Comparison of ENCODE assay signal across 32 cellular contexts in genomic region chr13:100895656-100896055, GRCh38.
"Had no signal": no experiment of that assay in that cellular context is flagged by ENCODE, and none has a peak within 500 bp of the region (broad histone marks: within the 10 kb centered on the region; RNA-seq: fewer than 3 reads in every experiment).

No MANE protein-coding gene starts in this region.

- H3K4me1 Mint-ChIP-seq: activated CD4-positive, alpha-beta T cell treated with anti-CD3 and anti-CD28 coated beads for 36 hours; activated CD4-positive, alpha-beta T cell treated with anti-CD3 and anti-CD28 coated beads, Interleukin-2, amount 10 ng/mL, durations not matched to agents 24 days and 14 days; activated T-helper 17 cell treated with anti-CD3 and anti-CD28 coated beads, Interleukin-2, amount 50 U/mL, for 72 hours; central memory CD8-positive, alpha-beta T cell; T-helper 17 cell had no signal

- H3K36me3 ChIP-seq: brain microvascular endothelial cell, esophagus muscularis mucosa, gastroesophageal sphincter, heart right ventricle had no signal

- H3K9me3 Mint-ChIP-seq: activated CD4-positive, alpha-beta memory T cell treated with anti-CD3 and anti-CD28 coated beads for 36 hours; activated T-cell treated with anti-CD3 and anti-CD28 coated beads, Interleukin-2, amount 50 U/mL, for 24 hours; activated T-cell treated with anti-CD3 and anti-CD28 coated beads, Interleukin-2, amount 50 U/mL, for 72 hours; activated T-helper 17 cell treated with anti-CD3 and anti-CD28 coated beads, Interleukin-2, amount 50 U/mL, for 72 hours; central memory CD8-positive, alpha-beta T cell; T-helper 2 cell treated with Interferon-gamma antibody and Interleukin-4, amounts not matched to agents 5 μg/mL and 100 μg/mL, for 36 hours had no signal

- H3K27me3 ChIP-seq: brain microvascular endothelial cell, dorsolateral prefrontal cortex, esophagus muscularis mucosa, gastroesophageal sphincter, heart right ventricle had no signal

- H3K27me3 Mint-ChIP-seq: activated naive CD8-positive, alpha-beta T cell; dendritic cell treated with granulocyte-macrophage colony-stimulating factor and Interleukin-4, amounts not matched to agents 40 ng/mL and 50 ng/mL, for 4 days; T-helper 17 cell had no signal

- H3K4me3 ChIP-seq: coronary artery, dorsolateral prefrontal cortex, esophagus muscularis mucosa, gastroesophageal sphincter, heart right ventricle had no signal

- DNase-seq: activated CD4-positive, alpha-beta memory T cell treated with anti-CD3 and anti-CD28 coated beads for 36 hours; activated CD4-positive, alpha-beta T cell treated with anti-CD3 and anti-CD28 coated beads for 36 hours; activated CD4-positive, alpha-beta T cell treated with anti-CD3 and anti-CD28 coated beads, Interleukin-2, amount 10 ng/mL, durations not matched to agents 24 days and 14 days; activated CD4-positive, CD25-positive, alpha-beta regulatory T cell; activated CD4-positive, CD25-positive, alpha-beta regulatory T cell treated with anti-CD3 and anti-CD28 coated beads, Interleukin-2, amount 50 U/mL, for 72 hours; activated CD8-positive, alpha-beta memory T cell treated with anti-CD3 and anti-CD28 coated beads, Interleukin-2, amount 50 U/mL, for 48 hours; activated effector memory CD4-positive, alpha-beta T cell treated with Interleukin-2 at 50 U/mL for 16 hours; activated gamma-delta T cell treated with Interleukin-2 at 50 U/mL for 16 hours; activated naive CD4-positive, alpha-beta T cell treated with anti-CD3 and anti-CD28 coated beads, Interleukin-2, amount 50 U/mL, for 16 hours; activated naive CD4-positive, alpha-beta T cell treated with Interleukin-2 at 50 U/mL for 16 hours; activated T-cell treated with anti-CD3 and anti-CD28 coated beads for 4 hours; activated T-cell treated with anti-CD3 and anti-CD28 coated beads, Interleukin-2, amount 50 U/mL, for 24 hours; activated T-cell treated with anti-CD3 and anti-CD28 coated beads, Interleukin-2, amount 50 U/mL, for 72 hours; amniotic stem cell; anterior cingulate cortex; brain microvascular endothelial cell; dorsolateral prefrontal cortex; effector memory CD4-positive, alpha-beta T cell; erythroblast; foreskin melanocyte; heart right ventricle; T-helper 1 cell; T-helper 17 cell; T1000 had no signal

- H3K4me1 ChIP-seq: esophagus muscularis mucosa, gastroesophageal sphincter, heart right ventricle had no signal

- H3K27ac Mint-ChIP-seq: activated CD4-positive, alpha-beta memory T cell treated with anti-CD3 and anti-CD28 coated beads for 36 hours; activated CD4-positive, alpha-beta T cell treated with anti-CD3 and anti-CD28 coated beads for 36 hours; activated CD4-positive, alpha-beta T cell treated with anti-CD3 and anti-CD28 coated beads, Interleukin-2, amount 10 ng/mL, durations not matched to agents 24 days and 14 days; activated naive CD8-positive, alpha-beta T cell; activated T-cell treated with anti-CD3 and anti-CD28 coated beads, Interleukin-2, amount 50 U/mL, for 24 hours; activated T-cell treated with anti-CD3 and anti-CD28 coated beads, Interleukin-2, amount 50 U/mL, for 72 hours; activated T-helper 17 cell treated with anti-CD3 and anti-CD28 coated beads, Interleukin-2, amount 50 U/mL, for 72 hours; dendritic cell treated with granulocyte-macrophage colony-stimulating factor and Interleukin-4, amounts not matched to agents 40 ng/mL and 50 ng/mL, for 4 days; T-helper 17 cell; T-helper 2 cell treated with Interferon-gamma antibody and Interleukin-4, amounts not matched to agents 5 μg/mL and 100 μg/mL, for 36 hours had no signal

- H3K36me3 Mint-ChIP-seq: activated CD4-positive, alpha-beta memory T cell treated with anti-CD3 and anti-CD28 coated beads for 36 hours; activated naive CD8-positive, alpha-beta T cell had no signal

- H3K9me3 ChIP-seq: esophagus muscularis mucosa, gastroesophageal sphincter, heart right ventricle had no signal

- H3K27ac ChIP-seq: brain microvascular endothelial cell, coronary artery, dorsolateral prefrontal cortex, esophagus muscularis mucosa, gastroesophageal sphincter, heart right ventricle had no signal

- H3K4me3 Mint-ChIP-seq: activated CD4-positive, alpha-beta memory T cell treated with anti-CD3 and anti-CD28 coated beads for 36 hours; activated CD4-positive, alpha-beta T cell treated with anti-CD3 and anti-CD28 coated beads for 36 hours; activated CD4-positive, alpha-beta T cell treated with anti-CD3 and anti-CD28 coated beads, Interleukin-2, amount 10 ng/mL, durations not matched to agents 24 days and 14 days; activated naive CD8-positive, alpha-beta T cell; activated T-cell treated with anti-CD3 and anti-CD28 coated beads, Interleukin-2, amount 50 U/mL, for 24 hours; activated T-cell treated with anti-CD3 and anti-CD28 coated beads, Interleukin-2, amount 50 U/mL, for 72 hours; activated T-helper 17 cell treated with anti-CD3 and anti-CD28 coated beads, Interleukin-2, amount 50 U/mL, for 72 hours; central memory CD8-positive, alpha-beta T cell; dendritic cell treated with granulocyte-macrophage colony-stimulating factor and Interleukin-4, amounts not matched to agents 40 ng/mL and 50 ng/mL, for 4 days; T-helper 17 cell; T-helper 2 cell treated with Interferon-gamma antibody and Interleukin-4, amounts not matched to agents 5 μg/mL and 100 μg/mL, for 36 hours had no signal
